ENCODE assay signal across 14 cellular contexts in the genomic region with DNA sequence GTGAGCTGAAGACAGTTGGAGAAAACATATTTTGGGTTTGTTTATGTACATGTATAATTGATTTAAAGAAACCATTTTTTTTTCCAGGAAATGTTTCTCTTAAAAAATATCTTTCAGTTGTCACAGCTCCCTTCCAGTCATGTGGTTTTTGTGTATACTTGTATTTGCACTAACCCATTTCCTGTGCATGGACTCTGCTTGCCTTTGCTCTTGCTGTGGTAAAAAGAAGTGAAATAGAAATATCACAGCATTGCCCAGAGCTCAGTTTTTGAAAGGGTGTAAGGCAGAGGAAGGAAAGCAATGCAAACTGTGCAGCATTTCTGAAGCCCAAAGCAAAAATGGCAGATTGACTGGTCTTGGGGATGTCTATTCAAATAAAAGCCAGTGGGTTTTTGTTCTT. TPM values are rescaled to one million over a fixed set of nuclear protein-coding genes. Genes with fewer than 3 reads are reported as not detected.
DNase-seq lines count a peak whose midpoint lies in the region; ATAC-seq and TF ChIP-seq lines count a peak whose summit lies in the region.
"Had no signal": no experiment of that assay in that cellular context is flagged by ENCODE, and none has a peak within 500 bp of the region (broad histone marks: within the 10 kb centered on the region; RNA-seq: fewer than 3 reads in every experiment).

No MANE protein-coding gene starts in this region.

- no peak for TF ChIP-seq CTCF in SK-N-SH (IDR thresholded peaks at IDR 0.05)

- intact Hi-C loops in naive thymus-derived CD4-positive, alpha-beta T cell (cut with micrococcal nuclease): loop anchor here (1.0 to 10.0 kb wide), 7 partner anchors 10 to 1098 kb away; partner anchors contain the start of genes DOCK10 (in 1 of the 2) and MRPL44 (in 1 of the 2)

- peaks cover 29 to 71% (median 67%) of the 10 kb centered on the region in 7 donors for H3K4me1 Mint-ChIP-seq in naive thymus-derived CD4-positive, alpha-beta T cell
- H3K4me1 Mint-ChIP-seq: endodermal cell had no signal

- no peaks in the 10 kb centered on the region for H3K9me3 ChIP-seq in SK-N-SH
- H3K9me3 ChIP-seq in naive thymus-derived CD4-positive, alpha-beta T cell (ENCODE audit: control insufficient read depth in 2 of 3, low read length in 3 of 3): no peaks in the 10 kb centered on the region
- 0 out of 2 replicates have a peak, but pooled peaks cover 8% of the 10 kb centered on the region for H3K9me3 ChIP-seq in SJCRH30 (replicated peaks)
- H3K9me3 ChIP-seq in Karpas-422 (ENCODE audit: low read length): no peaks in the 10 kb centered on the region
- H3K9me3 ChIP-seq: uterus had no signal

- no peak for TF ChIP-seq RAD21 in SK-N-SH (IDR thresholded peaks at IDR 0.05; ENCODE audit: low read length)

- peak overlapping the region; percentile 43 to 77 (median 64) for H3K4me3 Mint-ChIP-seq in naive thymus-derived CD4-positive, alpha-beta T cell
- H3K4me3 Mint-ChIP-seq: endodermal cell had no signal

- peaks cover 0 to 28% (median 0%) of the 10 kb centered on the region in 5 donors for H3K36me3 Mint-ChIP-seq in naive thymus-derived CD4-positive, alpha-beta T cell

- H3K27ac ChIP-seq in SK-N-SH (ENCODE audit: low read depth in 2 of 2, low read length in 1 of 2) (no peak overlapping the region), SJCRH30 (no peak overlapping the region), Karpas-422 (ENCODE audit: low read length) (no peak overlapping the region)
- H3K27ac ChIP-seq in naive thymus-derived CD4-positive, alpha-beta T cell (ENCODE audit: low read depth, low read length): peak overlapping the region; percentile 55
- H3K27ac ChIP-seq: uterus had no signal

- H2AFZ ChIP-seq in SK-N-SH (ENCODE audit: low read depth): peak overlapping the region; percentile 53; the same call in 1 of the 2 replicates
- no peak overlapping the region for H2AFZ ChIP-seq in Karpas-422 (ENCODE audit: low read length)

- DNase-seq in SK-N-SH (no peak), H4 (ENCODE audit: low spot score) (peak; percentile 27), M059J (ENCODE audit: low read depth) (peak; percentile 37), SJCRH30 (no peak), Karpas-422 (no peak), GM03348 (ENCODE audit: low spot score) (no peak)
- DNase-seq in naive thymus-derived CD4-positive, alpha-beta T cell: peak in 6 of 9 donors; percentile 53 to 82 (median 73)
- DNase-seq: activated CD4-positive, alpha-beta T cell treated with anti-CD3 and anti-CD28 coated beads for 48 hours; endodermal cell; NCI-H2081 treated with DMSO at 0.1 percent for 48 hours; stimulated activated CD4-positive, alpha-beta T cell treated with anti-CD3 and anti-CD28 coated beads, Interleukin-12 subunit alpha, Interleukin-12 subunit beta, amount 100 ng/mL, for 4 hours; uterus had no signal

- peaks cover 0 to 8% (median 0%) of the 10 kb centered on the region in 11 donors for H3K9me3 Mint-ChIP-seq in naive thymus-derived CD4-positive, alpha-beta T cell

- no peaks in the 10 kb centered on the region for H4K20me1 ChIP-seq in SK-N-SH (ENCODE audit: insufficient read depth)
- no peaks in the 10 kb centered on the region for H4K20me1 ChIP-seq in Karpas-422 (ENCODE audit: insufficient read depth, low read depth, low read length)

- H3K79me2 ChIP-seq in SK-N-SH (ENCODE audit: insufficient read depth) (no peaks in the 10 kb centered on the region), Karpas-422 (ENCODE audit: low read length) (no peaks in the 10 kb centered on the region)

- no peaks in the 10 kb centered on the region for H3K4me1 ChIP-seq in SK-N-SH (ENCODE audit: control insufficient read depth in 1 of 2, insufficient read depth in 2 of 2, low read depth in 1 of 2, low read length in 1 of 2)
- peaks cover 42 to 45% of the 10 kb centered on the region in 2 donors for H3K4me1 ChIP-seq in naive thymus-derived CD4-positive, alpha-beta T cell (ENCODE audit: control insufficient read depth in 2 of 2, insufficient read depth in 2 of 2, low read length in 2 of 2)
- no peaks in the 10 kb centered on the region for H3K4me1 ChIP-seq in SJCRH30
- H3K4me1 ChIP-seq in Karpas-422 (ENCODE audit: low read length): no peaks in the 10 kb centered on the region
- H3K4me1 ChIP-seq: uterus had no signal

- POLR2A ChIA-PET in SK-N-SH (lab: Yijun Ruan, JAX): no interaction called here
- POLR2A ChIA-PET in naive thymus-derived CD4-positive, alpha-beta T cell (lab: Charles Lee): interaction anchor here (0.8 to 1.7 kb wide), 7 partner anchors 8 to 52 kb away, joined by 3 to 33 read pairs (median 4); partner anchors contain the start of gene DOCK10

- TF ChIP-seq EP300 in SK-N-SH (IDR thresholded peaks at IDR 0.05; ENCODE audit: borderline replicate concordance in 1 of 2, low read depth in 1 of 2, low read length in 1 of 2): no peak

- H3K9ac ChIP-seq in SK-N-SH (no peak overlapping the region), Karpas-422 (ENCODE audit: low read length) (no peak overlapping the region)

- no peaks in the 10 kb centered on the region for H3F3A ChIP-seq in SK-N-SH (replicated peaks; ENCODE audit: insufficient read depth)

- no peak for ATAC-seq in SK-N-SH treated with all-trans-retinoic acid at 6 μM for 48 hours
- peak; percentile 90 for ATAC-seq in naive thymus-derived CD4-positive, alpha-beta T cell

- H3K27me3 ChIP-seq in SK-N-SH (ENCODE audit: insufficient read depth) (no peaks in the 10 kb centered on the region), SJCRH30 (no peaks in the 10 kb centered on the region), Karpas-422 (ENCODE audit: low read length) (no peaks in the 10 kb centered on the region)
- H3K27me3 ChIP-seq in naive thymus-derived CD4-positive, alpha-beta T cell (ENCODE audit: control insufficient read depth in 2 of 2, insufficient read depth in 2 of 2, low read length in 2 of 2): no peaks in the 10 kb centered on the region
- H3K27me3 ChIP-seq: uterus had no signal

- CTCF ChIA-PET in SK-N-SH (lab: Yijun Ruan, JAX): interaction anchor here (0.9 to 1.3 kb wide), 2 partner anchors 10 to 272 kb away, joined by 3 to 4 read pairs; no protein-coding TSS in a partner anchor
- CTCF ChIA-PET in naive thymus-derived CD4-positive, alpha-beta T cell (lab: Charles Lee): interaction anchor here (0.6 to 1.5 kb wide), 4 partner anchors 10 to 153 kb away, joined by 3 to 4 read pairs (median 3); no protein-coding TSS in a partner anchor

- H3K9me2 ChIP-seq in SK-N-SH: no peaks in the 10 kb centered on the region
- H3K9me2 ChIP-seq in Karpas-422 (replicated peaks; ENCODE audit: insufficient read depth, low read length): 0 out of 2 replicates have a peak, but pooled peaks cover 2% of the 10 kb centered on the region

- H3K36me3 ChIP-seq in SK-N-SH (replicated peaks in 1 of 2; ENCODE audit: control insufficient read depth in 1 of 2, insufficient read depth in 2 of 2, low read length in 1 of 2) (no peaks in the 10 kb centered on the region), SJCRH30 (no peaks in the 10 kb centered on the region), Karpas-422 (ENCODE audit: insufficient read depth, low read length) (no peaks in the 10 kb centered on the region)
- H3K36me3 ChIP-seq in naive thymus-derived CD4-positive, alpha-beta T cell (ENCODE audit: control insufficient read depth in 2 of 3, insufficient read depth in 3 of 3, low read length in 3 of 3): no peaks in the 10 kb centered on the region
- H3K36me3 ChIP-seq: uterus had no signal

- peak overlapping the region; percentile 60 to 94 (median 80) for H3K27ac Mint-ChIP-seq in naive thymus-derived CD4-positive, alpha-beta T cell
- H3K27ac Mint-ChIP-seq: endodermal cell had no signal

- H3K4me3 ChIP-seq in SK-N-SH (ENCODE audit: low read depth in 2 of 2, low read length in 1 of 2) (no peak overlapping the region), SJCRH30 (no peak overlapping the region), Karpas-422 (ENCODE audit: low read length) (no peak overlapping the region)
- peak overlapping the region; percentile 17 for H3K4me3 ChIP-seq in naive thymus-derived CD4-positive, alpha-beta T cell (ENCODE audit: low read length)
- H3K4me3 ChIP-seq: lung, uterus had no signal

- no peak overlapping the region for H3K4me2 ChIP-seq in SK-N-SH
- H3K4me2 ChIP-seq in Karpas-422 (ENCODE audit: low read depth, low read length, poor library complexity, severe bottlenecking): no peak overlapping the region

- peaks cover 0 to 20% (median 0%) of the 10 kb centered on the region in 5 donors for H3K27me3 Mint-ChIP-seq in naive thymus-derived CD4-positive, alpha-beta T cell

TF ChIP-seq in SK-N-SH, 30 proteins besides CTCF, POLR2A, EP300 and RAD21 (continues in another document):
- TF ChIP-seq FOSL2 (IDR thresholded peaks at IDR 0.05; ENCODE audit: borderline replicate concordance, low read depth): no peak
- no peak for TF ChIP-seq YY1 (IDR thresholded peaks at IDR 0.05; ENCODE audit: low read depth)
- TF ChIP-seq JUND (IDR thresholded peaks at IDR 0.05): no peak
- no peak for TF ChIP-seq NRF1 (IDR thresholded peaks at IDR 0.05; ENCODE audit: low read depth, low read length)

TF ChIP-seq in SK-N-SH treated with all-trans-retinoic acid at 6 μM for 48 hours, 23 proteins besides CTCF, POLR2A, EP300 and RAD21 (continues in another document):
- TF ChIP-seq TCF4 (CRISPR knock-in tag; IDR thresholded peaks at IDR 0.05; ENCODE audit: borderline replicate concordance) (no peak), GLIS3 (CRISPR knock-in tag; IDR thresholded peaks at IDR 0.05) (no peak), OSR1 (CRISPR knock-in tag; IDR thresholded peaks at IDR 0.05) (no peak), BACH2 (CRISPR knock-in tag; IDR thresholded peaks at IDR 0.05; ENCODE audit: borderline replicate concordance) (no peak), ZFP3 (CRISPR knock-in tag; IDR thresholded peaks at IDR 0.05) (no peak)

RNA-seq across cellular contexts. Expression of gene DOCK10, which starts 10.4 kb away (rescaled TPM):
- 20.6 and 24.1 TPM in 2 replicates for polyA plus RNA-seq in SK-N-SH (2012; rRNA removed)
- 17.3 and 18.3 TPM in 2 replicates for polyA plus RNA-seq in SK-N-SH (2012; cell fraction: cytosol; rRNA removed)
- 39.5 and 50.7 TPM in 2 replicates for polyA plus RNA-seq in SK-N-SH (2012; cell fraction: nucleus; rRNA removed)
- total RNA-seq in H4 (2014; rRNA removed; shearing (Covaris generic)): 10.8 and 22.8 TPM in 2 replicates
- 25.3 and 34.5 TPM in 2 replicates for total RNA-seq in M059J (2014; rRNA removed; shearing (Covaris generic))
- total RNA-seq in naive thymus-derived CD4-positive, alpha-beta T cell: 100 to 1,000 TPM; 200 to 275 (median 231) TPM
- polyA plus RNA-seq in naive thymus-derived CD4-positive, alpha-beta T cell: 10 to 100 TPM; 64.2 to 71.2 TPM
- 12.3 and 15.3 TPM in 2 replicates for total RNA-seq in SJCRH30 (2014; rRNA removed; shearing (Covaris generic))
- total RNA-seq in Karpas-422 (2014; rRNA removed; shearing (Covaris generic); ENCODE audit: low replicate concordance): 0.15 and 0.76 TPM in 2 replicates

Comparison
In these comparisons a context has a peak if more than half of its experiments do, and no peak if none do; other contexts are left out.
1. DNase-seq: peak in H4 (single experiment), M059J (single experiment) and naive thymus-derived CD4-positive, alpha-beta T cell (6 of 9); none in SK-N-SH (single experiment), SJCRH30 (0 of 2), Karpas-422 (single experiment) and GM03348 (single experiment).